In genomic region chr14:92692822-92693226, GRCh38 we compare ENCODE assay signal across 8 cellular contexts. TPM values are rescaled to one million over a fixed set of nuclear protein-coding genes. Genes with fewer than 3 reads are reported as not detected.
DNase-seq lines count a peak whose midpoint lies in the region; ATAC-seq and TF ChIP-seq lines count a peak whose summit lies in the region.

No MANE protein-coding gene starts in this region.

- peaks cover 36% of the 10 kb centered on the region for H3K27me3 Mint-ChIP-seq in Calu3 (ENCODE audit: unreplicated experiment)
- no peaks in the 10 kb centered on the region for H3K27me3 Mint-ChIP-seq in activated naive CD8-positive, alpha-beta T cell treated with anti-CD3 and anti-CD28 coated beads for 36 hours

- peaks cover 9% of the 10 kb centered on the region for H3K36me3 Mint-ChIP-seq in Calu3 (ENCODE audit: insufficient read depth, unreplicated experiment)
- H3K36me3 Mint-ChIP-seq in activated naive CD8-positive, alpha-beta T cell treated with anti-CD3 and anti-CD28 coated beads for 36 hours: peaks cover 2% of the 10 kb centered on the region

- H3K9me3 Mint-ChIP-seq in Calu3 (ENCODE audit: low read depth, unreplicated experiment): no peaks in the 10 kb centered on the region
- H3K9me3 Mint-ChIP-seq in activated naive CD8-positive, alpha-beta T cell treated with anti-CD3 and anti-CD28 coated beads for 36 hours: peaks cover 4% of the 10 kb centered on the region

- no peak overlapping the region for H3K4me3 Mint-ChIP-seq in Calu3 (ENCODE audit: low read depth, unreplicated experiment)
- no peak overlapping the region for H3K4me3 Mint-ChIP-seq in activated naive CD8-positive, alpha-beta T cell treated with anti-CD3 and anti-CD28 coated beads for 36 hours

- CTCF ChIA-PET in Calu3 (lab: Charles Lee): no interaction called here

- DNase-seq in Calu3 (peak; percentile 28), NCI-H1417 (lab: John Stamatoyannopoulos, UW) (peak; percentile 78 to 98 (median 94)), myocyte (ENCODE audit: low read depth) (peak; percentile 25), AG08396 (ENCODE audit: low spot score) (no peak), cerebellar cortex (ENCODE audit: low spot score) (no peak)
- no peak for DNase-seq in activated naive CD8-positive, alpha-beta T cell treated with anti-CD3 and anti-CD28 coated beads for 36 hours
- DNase-seq in activated CD4-positive, alpha-beta T cell treated with anti-CD3 and anti-CD28 coated beads for 1 hour: no peak

- no peak for TF ChIP-seq CTCF in Calu3 (IDR thresholded peaks at IDR 0.05; ENCODE audit: unreplicated experiment)

- intact Hi-C loops in Calu3 (cut with micrococcal nuclease; ENCODE audit: unreplicated experiment): no loop called here

- no peak for ATAC-seq in GM21423 (IDR thresholded peaks at IDR 0.05; ENCODE audit: unreplicated experiment)

- H3K27ac Mint-ChIP-seq in Calu3 (ENCODE audit: unreplicated experiment): no peak overlapping the region
- peak overlapping the region; percentile 67 for H3K27ac Mint-ChIP-seq in activated naive CD8-positive, alpha-beta T cell treated with anti-CD3 and anti-CD28 coated beads for 36 hours

- no TSS peak for BruUV-seq in Calu3 (replicated peaks; lab: Mats Ljungman, UMichigan)

- H3K4me1 Mint-ChIP-seq in Calu3 (ENCODE audit: low read depth, unreplicated experiment): no peaks in the 10 kb centered on the region
- peaks cover 28% of the 10 kb centered on the region for H3K4me1 Mint-ChIP-seq in activated naive CD8-positive, alpha-beta T cell treated with anti-CD3 and anti-CD28 coated beads for 36 hours

RNA-seq across cellular contexts. Expression of gene LGMN, which starts 55.6 kb away (rescaled TPM):
- 64.9 and 84.6 TPM in 2 replicates for total RNA-seq in Calu3 (2022)
- 1 to 10 TPM; 2.1 to 3.7 TPM for total RNA-seq in activated naive CD8-positive, alpha-beta T cell treated with anti-CD3 and anti-CD28 coated beads for 36 hours
- total RNA-seq in myocyte: 29.6 and 31.6 TPM in 2 replicates
- 25.8 TPM for polyA plus RNA-seq in myocyte (2012)

Comparison
In these comparisons a context has a peak if more than half of its experiments do, and no peak if none do; other contexts are left out.
1. DNase-seq: peak in Calu3 (single experiment), NCI-H1417 (3 of 3) and myocyte (single experiment); none in activated naive CD8-positive, alpha-beta T cell treated with anti-CD3 and anti-CD28 coated beads for 36 hours (single experiment), AG08396 (single experiment), cerebellar cortex (single experiment) and activated CD4-positive, alpha-beta T cell treated with anti-CD3 and anti-CD28 coated beads for 1 hour (single experiment).